1 cellular context compared by ENCODE assay signal in the genomic region with DNA sequence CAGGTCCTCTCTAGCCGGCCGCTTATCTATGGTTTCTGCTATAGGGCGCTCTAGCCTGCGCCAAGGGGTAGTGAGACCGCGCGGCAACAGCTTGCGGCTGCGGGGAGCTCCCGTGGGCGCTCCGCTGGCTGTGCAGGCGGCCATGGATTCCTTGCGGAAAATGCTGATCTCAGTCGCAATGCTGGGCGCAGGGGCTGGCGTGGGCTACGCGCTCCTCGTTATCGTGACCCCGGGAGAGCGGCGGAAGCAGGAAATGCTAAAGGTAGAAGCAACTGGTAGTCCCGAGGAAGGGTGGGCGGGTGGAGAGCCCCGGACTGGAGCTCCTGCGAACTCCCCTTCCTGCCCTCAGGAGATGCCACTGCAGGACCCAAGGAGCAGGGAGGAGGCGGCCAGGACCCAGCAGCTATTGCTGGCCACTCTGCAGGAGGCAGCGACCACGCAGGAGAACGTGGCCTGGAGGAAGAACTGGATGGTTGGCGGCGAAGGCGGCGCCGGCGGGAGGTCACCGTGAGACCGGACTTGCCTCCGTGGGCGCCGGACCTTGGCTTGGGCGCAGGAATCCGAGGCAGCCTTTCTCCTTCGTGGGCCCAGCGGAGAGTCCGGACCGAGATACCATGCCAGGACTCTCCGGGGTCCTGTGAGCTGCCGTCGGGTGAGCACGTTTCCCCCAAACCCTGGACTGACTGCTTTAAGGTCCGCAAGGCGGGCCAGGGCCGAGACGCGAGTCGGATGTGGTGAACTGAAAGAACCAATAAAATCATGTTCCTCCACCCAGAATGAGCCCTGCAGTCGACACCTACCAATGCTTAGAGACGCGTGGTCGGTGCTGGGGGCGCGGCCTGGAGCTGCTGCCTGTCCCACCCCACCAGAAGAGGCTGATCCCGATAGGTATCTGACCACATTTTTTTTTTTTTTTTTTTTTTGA.
A peak's percentile ranks its signal among the peaks of the same experiment; 100 is the strongest.
TF ChIP-seq lines count a peak whose summit lies in the region.

A gene (minus strand): TSS at position 664 of the 925 bp plus-strand sequence. CDS start 2,236 bp downstream, outside the sequence.
A gene with protein sequence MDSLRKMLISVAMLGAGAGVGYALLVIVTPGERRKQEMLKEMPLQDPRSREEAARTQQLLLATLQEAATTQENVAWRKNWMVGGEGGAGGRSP (plus strand): TSS at position 70 of the 925 bp plus-strand sequence. CDS start 73 bp downstream, at position 143.

TF ChIP-seq in H1, 55 proteins besides CTCF, POLR2A, EP300 and RAD21:
- 0 out of 2 replicates have a peak, but pooled peaks have one; percentile 57 for TF ChIP-seq POLR2AphosphoS5 (IDR thresholded peaks at IDR 0.05; ENCODE audit: low read depth, low read length)
- TF ChIP-seq TAF1 (IDR thresholded peaks at IDR 0.05; ENCODE audit: low read depth, low read length): peak; percentile 95
- TF ChIP-seq SP4 (IDR thresholded peaks at IDR 0.05; ENCODE audit: low read length): 0 out of 2 replicates have a peak, but pooled peaks have one; percentile 13
- TF ChIP-seq KDM4A (IDR thresholded peaks at IDR 0.05; ENCODE audit: low read depth, low read length, severe bottlenecking): peak; percentile 54
- peak; percentile 47 for TF ChIP-seq TEAD4 (IDR thresholded peaks at IDR 0.05; ENCODE audit: low read depth, low read length)
- peak; percentile 28; the same call in 1 of the 2 replicates for TF ChIP-seq YY1 (IDR thresholded peaks at IDR 0.05; ENCODE audit: low read depth, low read length)
- peak in 1 of 2 experiments; percentile 78; a peak in 2 of 4 replicates for TF ChIP-seq HDAC2 (IDR thresholded peaks at IDR 0.05; ENCODE audit: borderline replicate concordance in 1 of 2, low read depth in 2 of 2, low read length in 2 of 2)
- no peak for TF ChIP-seq CEBPB (IDR thresholded peaks at IDR 0.05; ENCODE audit: low read depth, low read length)
- TF ChIP-seq CREB1 (IDR thresholded peaks at IDR 0.05): peak; percentile 36; the same call in 1 of the 2 replicates
- peak; percentile 96 for TF ChIP-seq TBP (IDR thresholded peaks at IDR 0.05; ENCODE audit: low read depth, low read length)
- no peak for TF ChIP-seq RFX5 (IDR thresholded peaks at IDR 0.05; ENCODE audit: borderline replicate concordance, low read depth, low read length)
- TF ChIP-seq, protein P1, sequence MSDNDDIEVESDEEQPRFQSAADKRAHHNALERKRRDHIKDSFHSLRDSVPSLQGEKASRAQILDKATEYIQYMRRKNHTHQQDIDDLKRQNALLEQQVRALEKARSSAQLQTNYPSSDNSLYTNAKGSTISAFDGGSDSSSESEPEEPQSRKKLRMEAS (IDR thresholded peaks at IDR 0.05): peak; percentile 69
- TF ChIP-seq SIX5 (IDR thresholded peaks at IDR 0.05; ENCODE audit: low read depth, low read length): no peak
- no peak for TF ChIP-seq NRF1 (IDR thresholded peaks at IDR 0.05; ENCODE audit: low read depth, low read length)
- peak; percentile 69 for TF ChIP-seq TAF7 (optimal IDR thresholded peaks at IDR 0.05; ENCODE audit: borderline replicate concordance, low read depth, low read length)
- TF ChIP-seq GTF2F1 (IDR thresholded peaks at IDR 0.05; ENCODE audit: borderline replicate concordance, low read depth, low read length): no peak; the same call in 1 of the 2 replicates
- peak; percentile 85 for TF ChIP-seq PHF8 (conservative IDR thresholded peaks at IDR 0.05; ENCODE audit: low read depth, low read length)
- TF ChIP-seq ASH2L (IDR thresholded peaks at IDR 0.05; ENCODE audit: low read length): peak; percentile 88
- TF ChIP-seq FOSL1 (IDR thresholded peaks at IDR 0.05; ENCODE audit: insufficient read depth, low read depth, low read length): no peak
- peak; percentile 63 to 87; a peak in 3 of 4 replicates for TF ChIP-seq SIN3A (conservative IDR thresholded peaks at IDR 0.05 in 1 of 2, IDR thresholded peaks at IDR 0.05 in 1 of 2; ENCODE audit: low read depth in 1 of 2, low read length in 2 of 2)
- peak; percentile 98 for TF ChIP-seq SP2 (IDR thresholded peaks at IDR 0.05; ENCODE audit: low read length)
- TF ChIP-seq BACH1 (IDR thresholded peaks at IDR 0.05; ENCODE audit: low read length): peak; percentile 73
- TF ChIP-seq RXRA (IDR thresholded peaks at IDR 0.05; ENCODE audit: insufficient read depth, low read depth, low read length): no peak
- 0 out of 2 replicates have a peak, but pooled peaks have one; percentile 50 for TF ChIP-seq KDM5A (IDR thresholded peaks at IDR 0.05; ENCODE audit: low read length)
- peak; percentile 31; the same call in 1 of the 2 replicates for TF ChIP-seq JUND (IDR thresholded peaks at IDR 0.05; ENCODE audit: low read length)
- peak; percentile 86 for TF ChIP-seq EGR1 (IDR thresholded peaks at IDR 0.05; ENCODE audit: borderline replicate concordance, low read depth, low read length)
- TF ChIP-seq, protein P2, sequence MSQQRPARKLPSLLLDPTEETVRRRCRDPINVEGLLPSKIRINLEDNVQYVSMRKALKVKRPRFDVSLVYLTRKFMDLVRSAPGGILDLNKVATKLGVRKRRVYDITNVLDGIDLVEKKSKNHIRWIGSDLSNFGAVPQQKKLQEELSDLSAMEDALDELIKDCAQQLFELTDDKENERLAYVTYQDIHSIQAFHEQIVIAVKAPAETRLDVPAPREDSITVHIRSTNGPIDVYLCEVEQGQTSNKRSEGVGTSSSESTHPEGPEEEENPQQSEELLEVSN (IDR thresholded peaks at IDR 0.05): peak; percentile 17; the same call in 1 of the 2 replicates
- no peak for TF ChIP-seq SAP30 (IDR thresholded peaks at IDR 0.05; ENCODE audit: insufficient read depth, insufficient replicate concordance, low read length)
